ENCODE assay signal across 13 cellular contexts in the genomic region with DNA sequence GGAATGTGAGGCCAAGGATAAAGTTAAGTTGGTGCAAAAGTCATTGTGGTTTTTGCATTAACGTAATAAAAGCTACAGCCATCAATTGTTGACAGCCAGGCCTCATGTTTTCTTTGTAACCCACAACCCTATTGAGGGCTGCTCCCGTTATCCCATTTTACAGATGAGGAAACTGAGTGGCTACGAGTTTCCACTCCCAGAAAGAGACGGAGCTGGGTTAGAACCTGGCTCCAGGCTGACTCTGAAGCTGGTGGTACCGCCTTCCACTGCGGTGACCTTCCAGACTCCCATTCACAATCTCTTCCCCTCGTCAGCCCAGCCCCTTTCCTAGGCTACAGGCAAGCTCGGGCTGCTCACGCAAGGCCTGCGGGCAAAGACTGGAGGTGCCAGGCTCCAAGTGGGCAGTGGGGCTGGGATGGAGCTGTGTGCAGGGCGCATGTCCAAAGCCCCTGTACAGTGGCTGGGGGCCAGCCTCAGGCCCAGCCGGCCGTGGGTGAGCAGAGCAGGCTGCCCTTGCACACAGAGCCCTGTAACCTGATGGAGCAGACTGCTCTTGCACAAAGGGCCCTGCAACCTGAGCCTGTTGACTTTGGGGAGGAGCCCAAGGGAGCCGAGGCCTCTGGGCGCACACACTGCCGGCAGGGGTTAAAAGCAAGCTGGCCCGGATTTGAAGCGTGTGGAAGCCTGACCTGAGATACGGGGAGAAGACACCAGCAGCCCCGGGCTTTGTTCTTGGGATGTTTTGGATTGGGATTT.
DNase-seq lines count a peak whose midpoint lies in the region; ATAC-seq and TF ChIP-seq lines count a peak whose summit lies in the region.
"Had no signal": no experiment of that assay in that cellular context is flagged by ENCODE, and none has a peak within 500 bp of the region (broad histone marks: within the 10 kb centered on the region; RNA-seq: fewer than 3 reads in every experiment).

No MANE protein-coding gene starts in this region.

- no peaks in the 10 kb centered on the region for H3K36me3 Mint-ChIP-seq in activated T-helper 1 cell treated with anti-CD3 and anti-CD28 coated beads, Interleukin-12 subunit alpha, Interleukin-12 subunit beta, Interleukin-2, Interleukin-4 antibody, amounts not matched to agents 30 ng/mL and 10 ng/mL and 1 ng/mL, durations not matched to agents 14 hours and 24 hours and 36 hours (ENCODE audit: low read depth)
- H3K36me3 Mint-ChIP-seq: CD8-positive, alpha-beta T cell had no signal

- no peak for TF ChIP-seq CTCF in PC-3 (conservative IDR thresholded peaks at IDR 0.05; ENCODE audit: low read depth, low read length)

- H3K4me1 ChIP-seq in PC-3 (ENCODE audit: insufficient read depth, low read length) = peaks cover 11% of the 10 kb centered on the region; the same call in 1 of the 2 replicates
- H3K4me1 ChIP-seq: uterus had no signal

- H3K4me1 Mint-ChIP-seq in activated T-helper 1 cell treated with anti-CD3 and anti-CD28 coated beads, Interleukin-12 subunit alpha, Interleukin-12 subunit beta, Interleukin-2, Interleukin-4 antibody, amounts not matched to agents 30 ng/mL and 10 ng/mL and 1 ng/mL, durations not matched to agents 14 hours and 24 hours and 36 hours (ENCODE audit: low read depth) = no peaks in the 10 kb centered on the region

- H4K20me1 ChIP-seq in PC-3 (ENCODE audit: low read length) = no peaks in the 10 kb centered on the region

- no peaks in the 10 kb centered on the region for H3K27me3 ChIP-seq in PC-3 (ENCODE audit: low read length)
- H3K27me3 ChIP-seq: uterus had no signal

- no peak overlapping the region for H3K9ac ChIP-seq in PC-3 (ENCODE audit: low read length)

- ATAC-seq in left ventricle myocardium superior = no peak
- peak; percentile 30; the same call in 1 of the 2 replicates for ATAC-seq in PC-3
- ATAC-seq in left lobe of liver = peak; percentile 88
- ATAC-seq in GM21367 (IDR thresholded peaks at IDR 0.05; ENCODE audit: unreplicated experiment) = no peak
- ATAC-seq: CD8-positive, alpha-beta T cell had no signal

- intact Hi-C loops in cardiac septum (cut with DNase I) (no loop called here), left ventricle myocardium superior (cut with micrococcal nuclease) (no loop called here), PC-3 (cut with micrococcal nuclease) (no loop called here)
- intact Hi-C loops in activated T-helper 1 cell treated with anti-CD3 and anti-CD28 coated beads, Interleukin-12 subunit alpha, Interleukin-12 subunit beta, Interleukin-2, Interleukin-4 antibody, amounts not matched to agents 30 ng/mL and 10 ng/mL and 1 ng/mL, durations not matched to agents 14 hours and 24 hours and 36 hours (cut with micrococcal nuclease) = no loop called here

- no peaks in the 10 kb centered on the region for H3K79me2 ChIP-seq in PC-3 (ENCODE audit: low read length)

- DNase-seq in cardiac septum (ENCODE audit: low spot score) (peak; percentile 36), left ventricle myocardium superior (no peak), PC-3 (peak; percentile 55), left lobe of liver (ENCODE audit: low spot score) (peak; percentile 65), ureter (ENCODE audit: low spot score) (peak; percentile 67), SW480 (ENCODE audit: low spot score) (no peak)
- DNase-seq in activated T-helper 1 cell treated with anti-CD3 and anti-CD28 coated beads, Interleukin-12 subunit alpha, Interleukin-12 subunit beta, Interleukin-2, Interleukin-4 antibody, amounts not matched to agents 30 ng/mL and 10 ng/mL and 1 ng/mL, durations not matched to agents 14 hours and 24 hours and 36 hours (ENCODE audit: low spot score) = no peak
- DNase-seq: activated CD4-positive, CD25-positive, alpha-beta regulatory T cell; activated effector memory CD4-positive, alpha-beta T cell treated with anti-CD3 and anti-CD28 coated beads, Interleukin-2, amount 50 U/mL, for 16 hours; CD8-positive, alpha-beta T cell; stimulated activated naive CD4-positive, alpha-beta T cell; uterus had no signal

- H3K4me3 ChIP-seq in PC-3 (ENCODE audit: low read length) = no peak overlapping the region
- H3K4me3 ChIP-seq: uterus had no signal

- POLR2A ChIA-PET in PC-3 (lab: Charles Lee; ENCODE audit: unreplicated experiment) = interaction anchor here (0.6 kb wide), 1 partner anchor 437 kb away, joined by 3 read pairs; no protein-coding TSS in a partner anchor

- no peaks in the 10 kb centered on the region for H3K9me2 ChIP-seq in PC-3 (replicated peaks; ENCODE audit: low read length)

- no peak overlapping the region for H3K27ac ChIP-seq in PC-3 (ENCODE audit: low read length)
- H3K27ac ChIP-seq: uterus had no signal

- no peak overlapping the region for H3K27ac Mint-ChIP-seq in activated T-helper 1 cell treated with anti-CD3 and anti-CD28 coated beads, Interleukin-12 subunit alpha, Interleukin-12 subunit beta, Interleukin-2, Interleukin-4 antibody, amounts not matched to agents 30 ng/mL and 10 ng/mL and 1 ng/mL, durations not matched to agents 14 hours and 24 hours and 36 hours
- H3K27ac Mint-ChIP-seq: CD8-positive, alpha-beta T cell had no signal

- H3K36me3 ChIP-seq in PC-3 (ENCODE audit: low read depth, low read length) = no peaks in the 10 kb centered on the region
- H3K36me3 ChIP-seq: uterus had no signal

- CTCF ChIA-PET in PC-3 (lab: Charles Lee) = interaction anchor here (0.5 to 0.6 kb wide), 2 partner anchors 97 to 162 kb away, joined by 3 read pairs; a partner anchor contains a TSS

- BruUV-seq in PC-3 (replicated peaks; lab: Mats Ljungman, UMichigan) = no TSS peak

- no peaks in the 10 kb centered on the region for H3K9me3 ChIP-seq in PC-3 (ENCODE audit: low read length)
- H3K9me3 ChIP-seq: uterus had no signal

- H3K27me3 Mint-ChIP-seq in activated T-helper 1 cell treated with anti-CD3 and anti-CD28 coated beads, Interleukin-12 subunit alpha, Interleukin-12 subunit beta, Interleukin-2, Interleukin-4 antibody, amounts not matched to agents 30 ng/mL and 10 ng/mL and 1 ng/mL, durations not matched to agents 14 hours and 24 hours and 36 hours (ENCODE audit: insufficient read depth) = no peaks in the 10 kb centered on the region

- no peaks in the 10 kb centered on the region for H3K9me3 Mint-ChIP-seq in activated T-helper 1 cell treated with anti-CD3 and anti-CD28 coated beads, Interleukin-12 subunit alpha, Interleukin-12 subunit beta, Interleukin-2, Interleukin-4 antibody, amounts not matched to agents 30 ng/mL and 10 ng/mL and 1 ng/mL, durations not matched to agents 14 hours and 24 hours and 36 hours
- H3K9me3 Mint-ChIP-seq: CD8-positive, alpha-beta T cell had no signal

- no peak overlapping the region for H3K4me3 Mint-ChIP-seq in activated T-helper 1 cell treated with anti-CD3 and anti-CD28 coated beads, Interleukin-12 subunit alpha, Interleukin-12 subunit beta, Interleukin-2, Interleukin-4 antibody, amounts not matched to agents 30 ng/mL and 10 ng/mL and 1 ng/mL, durations not matched to agents 14 hours and 24 hours and 36 hours
- H3K4me3 Mint-ChIP-seq: CD8-positive, alpha-beta T cell had no signal

- no peaks in the 10 kb centered on the region for H3F3A ChIP-seq in PC-3 (ENCODE audit: low read length, unreplicated experiment)

- no peak overlapping the region for H2AFZ ChIP-seq in PC-3 (ENCODE audit: low read length)

- H3K4me2 ChIP-seq in PC-3 (ENCODE audit: low read length) = no peak overlapping the region

Comparison
In these comparisons a context has a peak if more than half of its experiments do, and no peak if none do; other contexts are left out.
1. DNase-seq: peak in cardiac septum (single experiment), PC-3 (single experiment), left lobe of liver (single experiment) and ureter (single experiment); none in left ventricle myocardium superior (single experiment), SW480 (single experiment) and activated T-helper 1 cell treated with anti-CD3 and anti-CD28 coated beads, Interleukin-12 subunit alpha, Interleukin-12 subunit beta, Interleukin-2, Interleukin-4 antibody, amounts not matched to agents 30 ng/mL and 10 ng/mL and 1 ng/mL, durations not matched to agents 14 hours and 24 hours and 36 hours (single experiment).
2. ATAC-seq: peak in PC-3 (single experiment) and left lobe of liver (single experiment); none in left ventricle myocardium superior (single experiment) and GM21367 (single experiment).